Comparison of ENCODE assay signal across 1 cellular context in genomic region chr14:104690266-104690711, GRCh38.
TF ChIP-seq lines count a peak whose summit lies in the region.

No MANE protein-coding gene starts in this region.

TF ChIP-seq in HEK293, 187 proteins besides CTCF, POLR2A, EP300 and RAD21 (continued from another document):
- TF ChIP-seq ZBTB44 (tag by site-specific recombination; IDR thresholded peaks at IDR 0.05) = no peak
- peak; percentile 67; the same call in 1 of the 2 replicates for TF ChIP-seq GLIS2 (tag by site-specific recombination; IDR thresholded peaks at IDR 0.05)
- TF ChIP-seq ZFHX2 (tag by site-specific recombination; conservative IDR thresholded peaks at IDR 0.05) = 0 out of 2 replicates have a peak, but pooled peaks have one; percentile 52
- no peak for TF ChIP-seq HOXA7 (CRISPR knock-in tag; IDR thresholded peaks at IDR 0.05; ENCODE audit: borderline replicate concordance)
- TF ChIP-seq GLIS1 (tag by site-specific recombination; IDR thresholded peaks at IDR 0.05) = peak; percentile 78
- no peak for TF ChIP-seq ZNF335 (tag by site-specific recombination; conservative IDR thresholded peaks at IDR 0.05)
- TF ChIP-seq ZNF510 (tag by site-specific recombination; IDR thresholded peaks at IDR 0.05; ENCODE audit: insufficient replicate concordance) = no peak
- no peak for TF ChIP-seq ZNF768 (tag by site-specific recombination; IDR thresholded peaks at IDR 0.05)
- no peak for TF ChIP-seq ZNF777 (tag by site-specific recombination; IDR thresholded peaks at IDR 0.05; ENCODE audit: borderline replicate concordance)
- TF ChIP-seq ZNF10 (tag by site-specific recombination; IDR thresholded peaks at IDR 0.05) = no peak
- TF ChIP-seq PATZ1 (tag by site-specific recombination; IDR thresholded peaks at IDR 0.05) = peak; percentile 70
- no peak for TF ChIP-seq ZNF670 (tag by site-specific recombination; IDR thresholded peaks at IDR 0.05; ENCODE audit: low read depth)
- TF ChIP-seq KLF17 (tag by site-specific recombination; IDR thresholded peaks at IDR 0.05) = peak; percentile 82
- TF ChIP-seq ZNF830 (tag by site-specific recombination; IDR thresholded peaks at IDR 0.05; ENCODE audit: low read depth) = no peak
TF ChIP-seq in HEK293: peak in this region for 7.
